In the genomic region with DNA sequence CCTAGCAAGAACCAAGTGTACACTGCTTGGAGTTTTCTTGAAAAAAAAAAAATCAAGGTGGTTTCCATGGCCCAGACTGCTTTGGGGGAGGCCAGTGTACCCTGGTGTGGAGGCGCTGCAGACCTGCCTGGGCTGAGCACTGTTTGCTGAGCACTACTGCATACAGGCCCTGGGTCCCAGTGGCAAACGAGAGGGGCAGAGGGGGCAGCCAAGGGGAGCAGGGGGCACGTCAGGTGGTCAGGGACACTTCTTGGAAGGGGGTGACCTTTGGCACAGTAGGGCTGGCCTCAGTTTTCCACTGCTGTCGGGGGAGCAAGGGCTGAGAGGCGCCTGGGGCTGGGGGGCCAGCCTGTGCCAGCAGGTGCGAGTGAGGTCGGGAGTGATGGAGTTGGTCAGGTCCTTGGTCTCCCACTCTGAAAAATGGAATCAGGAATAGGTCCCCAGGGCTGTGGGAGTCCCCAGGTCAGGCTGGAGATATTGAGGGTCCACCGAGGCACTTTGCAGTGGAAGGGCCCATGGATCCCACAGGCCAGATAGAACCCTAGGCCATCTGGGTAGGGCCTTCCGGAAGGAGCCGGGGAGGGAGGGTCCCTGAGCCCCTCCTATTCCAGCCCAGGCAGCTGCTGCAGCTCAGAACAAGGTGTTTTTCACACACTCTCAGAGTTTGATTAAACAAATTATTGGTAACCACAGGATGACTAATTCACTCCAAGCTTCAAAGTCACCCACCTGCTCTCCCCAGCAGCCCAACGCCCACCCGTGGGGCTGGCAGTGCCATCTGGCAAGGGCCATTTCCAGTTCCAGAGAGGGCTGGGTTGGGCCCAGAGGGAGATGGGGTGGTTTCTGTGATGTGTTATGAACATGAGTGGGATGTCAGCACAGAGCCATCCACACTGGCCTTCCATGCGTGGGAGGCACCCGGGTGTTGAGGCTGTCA, we compare ENCODE assay signal across 8 cellular contexts. TPM values are rescaled to one million over a fixed set of nuclear protein-coding genes. Genes with fewer than 3 reads are reported as not detected.
DNase-seq lines count a peak whose midpoint lies in the region; ATAC-seq and TF ChIP-seq lines count a peak whose summit lies in the region.

No MANE protein-coding gene starts in this region.

- ATAC-seq in stimulated activated memory B cell treated with anti-CD40 and anti-IgM and Interleukin-4, amounts not matched to agents 10 μg/mL and 1 μg/mL and 100 μg/mL, for 72 hours = peak; percentile 2
- no peak for ATAC-seq in HG03565 (IDR thresholded peaks at IDR 0.05; ENCODE audit: unreplicated experiment)

- H3K27ac Mint-ChIP-seq in mesothelial cell of epicardium = no peak overlapping the region
- peak overlapping the region; percentile 96 for H3K27ac Mint-ChIP-seq in stimulated activated memory B cell treated with anti-CD40 and anti-IgM and Interleukin-4, amounts not matched to agents 10 μg/mL and 1 μg/mL and 100 μg/mL, for 72 hours

- DNase-seq in BJ (ENCODE audit: low read depth) (no peak), NCI-H526 (lab: John Stamatoyannopoulos, UW) (peak; percentile 64 to 82), mesothelial cell of epicardium (ENCODE audit: low spot score in 2 of 2, unreplicated experiment in 2 of 2) (no peak), C1 segment of cervical spinal cord (lab: John Stamatoyannopoulos, UW) (no peak), H4 (ENCODE audit: low spot score) (no peak)
- peak; percentile 83 for DNase-seq in activated naive CD4-positive, alpha-beta T cell treated with Interleukin-2 at 50 U/mL for 16 hours

- TF ChIP-seq CTCF in BJ (IDR thresholded peaks at IDR 0.05; ENCODE audit: insufficient read depth, low read depth, low read length) (no peak), mesothelial cell of epicardium (IDR thresholded peaks at IDR 0.05; ENCODE audit: unreplicated experiment) (no peak)

- no peaks in the 10 kb centered on the region for H3K36me3 ChIP-seq in BJ (ENCODE audit: control insufficient read depth, insufficient read depth, low read length)

- H3K36me3 Mint-ChIP-seq in mesothelial cell of epicardium = no peaks in the 10 kb centered on the region
- H3K36me3 Mint-ChIP-seq in stimulated activated memory B cell treated with anti-CD40 and anti-IgM and Interleukin-4, amounts not matched to agents 10 μg/mL and 1 μg/mL and 100 μg/mL, for 72 hours = no peaks in the 10 kb centered on the region

- POLR2A ChIA-PET in BJ (lab: Charles Lee) = no interaction called here

- peak overlapping the region; percentile 50 for H3K4me3 ChIP-seq in BJ (ENCODE audit: low read depth, low read length)

- peaks cover 26% of the 10 kb centered on the region for H3K4me1 Mint-ChIP-seq in mesothelial cell of epicardium
- peaks cover 74% of the 10 kb centered on the region for H3K4me1 Mint-ChIP-seq in stimulated activated memory B cell treated with anti-CD40 and anti-IgM and Interleukin-4, amounts not matched to agents 10 μg/mL and 1 μg/mL and 100 μg/mL, for 72 hours

- no peaks in the 10 kb centered on the region for H3K27me3 ChIP-seq in BJ (ENCODE audit: control insufficient read depth, insufficient read depth, low read length)

- H3K27me3 Mint-ChIP-seq in mesothelial cell of epicardium (ENCODE audit: low read depth) = peaks cover 2% of the 10 kb centered on the region
- H3K27me3 Mint-ChIP-seq in stimulated activated memory B cell treated with anti-CD40 and anti-IgM and Interleukin-4, amounts not matched to agents 10 μg/mL and 1 μg/mL and 100 μg/mL, for 72 hours = no peaks in the 10 kb centered on the region

- H3K9me3 Mint-ChIP-seq in mesothelial cell of epicardium = no peaks in the 10 kb centered on the region
- no peaks in the 10 kb centered on the region for H3K9me3 Mint-ChIP-seq in stimulated activated memory B cell treated with anti-CD40 and anti-IgM and Interleukin-4, amounts not matched to agents 10 μg/mL and 1 μg/mL and 100 μg/mL, for 72 hours

- H3K4me3 Mint-ChIP-seq in mesothelial cell of epicardium = peak overlapping the region; percentile 72
- H3K4me3 Mint-ChIP-seq in stimulated activated memory B cell treated with anti-CD40 and anti-IgM and Interleukin-4, amounts not matched to agents 10 μg/mL and 1 μg/mL and 100 μg/mL, for 72 hours = peak overlapping the region; percentile 91

- CTCF ChIA-PET in BJ (lab: Yijun Ruan, JAX) = interaction anchor here (0.9 kb wide), 1 partner anchor 9 kb away, joined by 3 read pairs; no protein-coding TSS in a partner anchor

RNA-seq across cellular contexts. Expression of a gene that starts 3.5 kb away (rescaled TPM):
- polyA plus RNA-seq in BJ (2011; rRNA removed) = 0.16 and 0.22 TPM in 2 replicates
- polyA minus RNA-seq in BJ (2011; rRNA and poly(A)+ RNA removed) = 0.24 and 0.36 TPM in 2 replicates
- 51.1 to 56.2 TPM (median 52.6 TPM) in 3 replicates for total RNA-seq in mesothelial cell of epicardium
- total RNA-seq in H4 (2014; rRNA removed; shearing (Covaris generic)) = 0.29 and 0.86 TPM in 2 replicates

Comparison
In these comparisons a context has a peak if more than half of its experiments do, and no peak if none do; other contexts are left out.
1. DNase-seq: peak in NCI-H526 (2 of 2) and activated naive CD4-positive, alpha-beta T cell treated with Interleukin-2 at 50 U/mL for 16 hours (single experiment); none in BJ (single experiment), mesothelial cell of epicardium (0 of 2), C1 segment of cervical spinal cord (0 of 14) and H4 (single experiment).
2. RNA of a gene that starts 3.5 kb away (total RNA-seq): 51.1 to 56.2 TPM in mesothelial cell of epicardium; 0.29 to 0.86 TPM in H4; every median in the first group is over 10 times any median in the second.